ENCODE assay signal across 8 cellular contexts in genomic region chr5:137858223-137858916, GRCh38. TPM values are rescaled to one million over a fixed set of nuclear protein-coding genes. Genes with fewer than 3 reads are reported as not detected.
DNase-seq lines count a peak whose midpoint lies in the region; ATAC-seq and TF ChIP-seq lines count a peak whose summit lies in the region.

No MANE protein-coding gene starts in this region.

- H3K4me1 ChIP-seq in PC-3 (ENCODE audit: insufficient read depth, low read length), result no peaks in the 10 kb centered on the region

- H4K20me1 ChIP-seq in PC-3 (ENCODE audit: low read length), result no peaks in the 10 kb centered on the region

- peaks cover 20% of the 10 kb centered on the region for H3K4me1 Mint-ChIP-seq in activated CD4-positive, alpha-beta T cell treated with anti-CD3 and anti-CD28 coated beads, Interleukin-2, amount 10 ng/mL, durations not matched to agents 7 days and 5 days
- peaks cover 13% of the 10 kb centered on the region for H3K4me1 Mint-ChIP-seq in T-helper 17 cell

- no peaks in the 10 kb centered on the region for H3K9me3 Mint-ChIP-seq in activated CD4-positive, alpha-beta T cell treated with anti-CD3 and anti-CD28 coated beads, Interleukin-2, amount 10 ng/mL, durations not matched to agents 7 days and 5 days

- ATAC-seq in HG03066 (IDR thresholded peaks at IDR 0.05; ENCODE audit: low read depth, unreplicated experiment) (peak; percentile 83), T-helper 17 cell (peak; percentile 37), PC-3 (no peak)

- DNase-seq in activated CD4-positive, alpha-beta T cell treated with anti-CD3 and anti-CD28 coated beads, Interleukin-2, amount 10 ng/mL, durations not matched to agents 7 days and 5 days, result no peak
- no peak for DNase-seq in activated CD4-positive, alpha-beta T cell treated with anti-CD3 and anti-CD28 coated beads, Interleukin-2, amount 50 U/mL, for 48 hours
- DNase-seq in T-helper 17 cell (no peak), iris pigment epithelial cell (ENCODE audit: low read depth) (peak; percentile 18), GM19238 (ENCODE audit: insufficient read length, low spot score) (no peak), PC-3 (no peak), DMS114 treated with DMSO at 0.1 percent for 48 hours (lab: John Stamatoyannopoulos, UW; ENCODE audit: unreplicated experiment) (no peak)

- H3K27ac ChIP-seq in PC-3 (ENCODE audit: low read length), result no peak overlapping the region

- no peaks in the 10 kb centered on the region for H3K79me2 ChIP-seq in PC-3 (ENCODE audit: low read length)

- H3K9ac ChIP-seq in PC-3 (ENCODE audit: low read length), result no peak overlapping the region

- peak overlapping the region; percentile 83 for H3K27ac Mint-ChIP-seq in activated CD4-positive, alpha-beta T cell treated with anti-CD3 and anti-CD28 coated beads, Interleukin-2, amount 10 ng/mL, durations not matched to agents 7 days and 5 days
- H3K27ac Mint-ChIP-seq in T-helper 17 cell, result peak overlapping the region; percentile 39

- H3K9me3 ChIP-seq in T-helper 17 cell (ENCODE audit: control insufficient read depth, low read length, poor library complexity, severe bottlenecking) (no peaks in the 10 kb centered on the region), PC-3 (ENCODE audit: low read length) (no peaks in the 10 kb centered on the region)

- H3K9me2 ChIP-seq in PC-3 (replicated peaks; ENCODE audit: low read length), result no peaks in the 10 kb centered on the region

- no peaks in the 10 kb centered on the region for H3K36me3 ChIP-seq in PC-3 (ENCODE audit: low read depth, low read length)

- no TSS peak for BruUV-seq in PC-3 (replicated peaks; lab: Mats Ljungman, UMichigan)

- H3K4me3 ChIP-seq in PC-3 (ENCODE audit: low read length), result no peak overlapping the region

- no peak overlapping the region for H2AFZ ChIP-seq in PC-3 (ENCODE audit: low read length)

- no peak overlapping the region for H3K4me2 ChIP-seq in PC-3 (ENCODE audit: low read length)

- POLR2A ChIA-PET in activated CD4-positive, alpha-beta T cell treated with anti-CD3 and anti-CD28 coated beads, Interleukin-2, amount 10 ng/mL, durations not matched to agents 7 days and 5 days (lab: Charles Lee), result no interaction called here
- POLR2A ChIA-PET in PC-3 (lab: Charles Lee; ENCODE audit: unreplicated experiment), result no interaction called here

- H3K4me3 Mint-ChIP-seq in activated CD4-positive, alpha-beta T cell treated with anti-CD3 and anti-CD28 coated beads, Interleukin-2, amount 10 ng/mL, durations not matched to agents 7 days and 5 days, result peak overlapping the region; percentile 68
- H3K4me3 Mint-ChIP-seq in T-helper 17 cell, result peak overlapping the region; percentile 61

- H3F3A ChIP-seq in PC-3 (ENCODE audit: low read length, unreplicated experiment), result no peaks in the 10 kb centered on the region

- CTCF ChIA-PET in activated CD4-positive, alpha-beta T cell treated with anti-CD3 and anti-CD28 coated beads, Interleukin-2, amount 10 ng/mL, durations not matched to agents 7 days and 5 days (lab: Charles Lee), result interaction anchor here (0.6 kb wide), 1 partner anchor 112 kb away, joined by 3 read pairs; no protein-coding TSS in a partner anchor
- CTCF ChIA-PET in PC-3 (lab: Charles Lee), result no interaction called here

- TF ChIP-seq CTCF in PC-3 (conservative IDR thresholded peaks at IDR 0.05; ENCODE audit: low read depth, low read length), result no peak

- H3K27me3 ChIP-seq in PC-3 (ENCODE audit: low read length), result no peaks in the 10 kb centered on the region

- H3K36me3 Mint-ChIP-seq in activated CD4-positive, alpha-beta T cell treated with anti-CD3 and anti-CD28 coated beads, Interleukin-2, amount 10 ng/mL, durations not matched to agents 7 days and 5 days (ENCODE audit: low read depth), result peaks cover 1% of the 10 kb centered on the region
- no peaks in the 10 kb centered on the region for H3K36me3 Mint-ChIP-seq in T-helper 17 cell (ENCODE audit: low read depth)

- H3K27me3 Mint-ChIP-seq in activated CD4-positive, alpha-beta T cell treated with anti-CD3 and anti-CD28 coated beads, Interleukin-2, amount 10 ng/mL, durations not matched to agents 7 days and 5 days, result no peaks in the 10 kb centered on the region
- no peaks in the 10 kb centered on the region for H3K27me3 Mint-ChIP-seq in T-helper 17 cell

- intact Hi-C loops in PC-3 (cut with micrococcal nuclease), result no loop called here

RNA-seq across cellular contexts. Expression of gene MYOT, which starts 9.3 kb away (rescaled TPM):
- total RNA-seq in activated CD4-positive, alpha-beta T cell treated with anti-CD3 and anti-CD28 coated beads, Interleukin-2, amount 10 ng/mL, durations not matched to agents 7 days and 5 days, result not detected
- not detected for total RNA-seq in T-helper 17 cell
- total RNA-seq in PC-3 (2014; rRNA removed), result not detected in 2 replicates

RNA-seq across cellular contexts. Expression of gene PKD2L2, which starts 30.9 kb away (rescaled TPM):
- total RNA-seq in activated CD4-positive, alpha-beta T cell treated with anti-CD3 and anti-CD28 coated beads, Interleukin-2, amount 10 ng/mL, durations not matched to agents 7 days and 5 days, result not detected
- not detected for total RNA-seq in T-helper 17 cell
- total RNA-seq in PC-3 (2014; rRNA removed), result not detected in 2 replicates
